In the genomic region with DNA sequence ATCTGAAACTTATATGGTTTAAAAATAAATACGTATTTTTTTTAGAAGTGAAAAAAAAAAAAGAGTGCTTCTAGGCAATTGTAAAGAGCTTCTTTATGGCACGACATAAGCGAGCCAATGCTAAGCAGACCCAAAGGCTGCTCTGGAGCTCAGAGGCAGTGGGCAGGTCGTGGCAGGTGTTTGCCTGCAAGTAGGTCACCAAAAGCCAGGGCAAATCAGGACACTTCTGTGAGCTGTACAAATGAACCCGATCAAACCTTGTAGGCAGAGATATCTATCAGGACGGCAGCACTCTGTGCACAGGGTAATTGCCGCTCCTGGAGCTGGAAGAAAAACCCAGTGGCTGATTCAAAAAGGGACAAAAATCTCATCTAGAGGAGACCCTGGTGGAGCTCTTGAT, we compare ENCODE assay signal across 15 cellular contexts.
A peak's percentile ranks its signal among the peaks of the same experiment; 100 is the strongest.
DNase-seq lines count a peak whose midpoint lies in the region; ATAC-seq, FAIRE-seq and TF ChIP-seq lines count a peak whose summit lies in the region.
"Had no signal": no experiment of that assay in that cellular context is flagged by ENCODE, and none has a peak within 500 bp of the region (broad histone marks: within the 10 kb centered on the region; RNA-seq: fewer than 3 reads in every experiment).

No MANE protein-coding gene starts in this region.

- no peak for ATAC-seq in HG02642 (IDR thresholded peaks at IDR 0.05; ENCODE audit: poor library complexity, unreplicated experiment)
- ATAC-seq: Panc1 had no signal

- DNase-seq in HTR-8/SVneo (ENCODE audit: insufficient read length, low spot score) (no peak), NCI-H2029 treated with DMSO at 0.1 percent for 48 hours (lab: John Stamatoyannopoulos, UW) (peak; percentile 81), WERI-Rb-1 (peak; percentile 80), ureter (ENCODE audit: low spot score) (peak; percentile 52), MM.1S (no peak)
- DNase-seq in activated CD4-positive, alpha-beta T cell treated with anti-CD3 and anti-CD28 coated beads, Interleukin-2, amount 10 ng/mL, durations not matched to agents 24 days and 14 days: no peak
- DNase-seq: CD4-positive, CD25-positive, alpha-beta regulatory T cell; H7; NCI-H446 treated with DMSO at 0.1 percent for 48 hours; NCI-H82 had no signal

- H3K36me3 ChIP-seq in WERI-Rb-1 (no peaks in the 10 kb centered on the region), MM.1S (replicated peaks; ENCODE audit: insufficient read depth, low read length) (no peaks in the 10 kb centered on the region)

- 0 out of 2 replicates have a peak overlapping the region, but pooled peaks have one; percentile 6 for H3K4me3 ChIP-seq in WERI-Rb-1 (ENCODE audit: low read depth, low read length)
- no peak overlapping the region for H3K4me3 ChIP-seq in MM.1S (ENCODE audit: low read length)
- H3K4me3 ChIP-seq: SK-N-MC had no signal

- no peaks in the 10 kb centered on the region for H3K4me1 ChIP-seq in MM.1S (ENCODE audit: low read length)

- H3K27ac Mint-ChIP-seq in activated CD4-positive, alpha-beta T cell treated with anti-CD3 and anti-CD28 coated beads, Interleukin-2, amount 10 ng/mL, durations not matched to agents 24 days and 14 days: no peak overlapping the region
- H3K27ac Mint-ChIP-seq: B cell; CD4-positive, CD25-positive, alpha-beta regulatory T cell had no signal

- H3K36me3 Mint-ChIP-seq in activated CD4-positive, alpha-beta T cell treated with anti-CD3 and anti-CD28 coated beads, Interleukin-2, amount 10 ng/mL, durations not matched to agents 24 days and 14 days (ENCODE audit: low read depth): no peaks in the 10 kb centered on the region
- H3K36me3 Mint-ChIP-seq: CD4-positive, CD25-positive, alpha-beta regulatory T cell had no signal

- no peaks in the 10 kb centered on the region for H3K79me2 ChIP-seq in MM.1S (ENCODE audit: low read length)

- no peak overlapping the region for H3K4me3 Mint-ChIP-seq in activated CD4-positive, alpha-beta T cell treated with anti-CD3 and anti-CD28 coated beads, Interleukin-2, amount 10 ng/mL, durations not matched to agents 24 days and 14 days
- H3K4me3 Mint-ChIP-seq: B cell; CD4-positive, CD25-positive, alpha-beta regulatory T cell had no signal

- peak; percentile 20 for FAIRE-seq in HTR-8/SVneo (lab: Jason Lieb, UNC)

- H3K27me3 ChIP-seq in WERI-Rb-1 (ENCODE audit: insufficient read depth, low read depth, severe bottlenecking): no peaks in the 10 kb centered on the region
- no peaks in the 10 kb centered on the region for H3K27me3 ChIP-seq in MM.1S (replicated peaks; ENCODE audit: insufficient read depth, low read length)

- H3K9ac ChIP-seq in MM.1S (ENCODE audit: low read length): no peak overlapping the region
- H3K9ac ChIP-seq: KMS-11 had no signal

- no peak for TF ChIP-seq CTCF in WERI-Rb-1 (IDR thresholded peaks at IDR 0.05; ENCODE audit: low read depth, low read length)
- TF ChIP-seq CTCF in MM.1S (IDR thresholded peaks at IDR 0.05; ENCODE audit: low read length): no peak

- H3K27ac ChIP-seq in WERI-Rb-1: 0 out of 2 replicates have a peak overlapping the region, but pooled peaks have one; percentile 25
- H3K27ac ChIP-seq in MM.1S (ENCODE audit: low read length): no peak overlapping the region
- H3K27ac ChIP-seq: KMS-11, SK-N-MC had no signal

- H3F3A ChIP-seq in MM.1S (ENCODE audit: insufficient read depth, low read length): no peaks in the 10 kb centered on the region

- peaks cover 4% of the 10 kb centered on the region for H3K9me3 ChIP-seq in WERI-Rb-1 (ENCODE audit: severe bottlenecking)
- H3K9me3 ChIP-seq in MM.1S (replicated peaks; ENCODE audit: insufficient read depth, low read length): no peaks in the 10 kb centered on the region

- H3K4me1 Mint-ChIP-seq in activated CD4-positive, alpha-beta T cell treated with anti-CD3 and anti-CD28 coated beads, Interleukin-2, amount 10 ng/mL, durations not matched to agents 24 days and 14 days: no peaks in the 10 kb centered on the region
- H3K4me1 Mint-ChIP-seq: B cell; CD4-positive, CD25-positive, alpha-beta regulatory T cell had no signal

- intact Hi-C loops in activated CD4-positive, alpha-beta T cell treated with anti-CD3 and anti-CD28 coated beads, Interleukin-2, amount 10 ng/mL, durations not matched to agents 24 days and 14 days (cut with micrococcal nuclease): no loop called here

- no peaks in the 10 kb centered on the region for H4K20me1 ChIP-seq in MM.1S (ENCODE audit: insufficient read depth, low read length)

- no peaks in the 10 kb centered on the region for H3K9me2 ChIP-seq in MM.1S (replicated peaks; ENCODE audit: insufficient read depth, low read length)

- H2AFZ ChIP-seq in MM.1S (ENCODE audit: low read length): no peak overlapping the region

- no peaks in the 10 kb centered on the region for H3K27me3 Mint-ChIP-seq in activated CD4-positive, alpha-beta T cell treated with anti-CD3 and anti-CD28 coated beads, Interleukin-2, amount 10 ng/mL, durations not matched to agents 24 days and 14 days
- H3K27me3 Mint-ChIP-seq: B cell; CD4-positive, CD25-positive, alpha-beta regulatory T cell had no signal

- H3K9me3 Mint-ChIP-seq in activated CD4-positive, alpha-beta T cell treated with anti-CD3 and anti-CD28 coated beads, Interleukin-2, amount 10 ng/mL, durations not matched to agents 24 days and 14 days: no peaks in the 10 kb centered on the region

- no peak overlapping the region for H3K4me2 ChIP-seq in MM.1S (ENCODE audit: low read depth, low read length)
- H3K4me2 ChIP-seq: KMS-11 had no signal

Comparison
In these comparisons a context has a peak if more than half of its experiments do, and no peak if none do; other contexts are left out.
1. DNase-seq: peak in NCI-H2029 treated with DMSO at 0.1 percent for 48 hours (single experiment), WERI-Rb-1 (single experiment) and ureter (single experiment); none in HTR-8/SVneo (single experiment), activated CD4-positive, alpha-beta T cell treated with anti-CD3 and anti-CD28 coated beads, Interleukin-2, amount 10 ng/mL, durations not matched to agents 24 days and 14 days (single experiment) and MM.1S (single experiment).